Comparison of ENCODE assay signal across 26 cellular contexts in the genomic region with DNA sequence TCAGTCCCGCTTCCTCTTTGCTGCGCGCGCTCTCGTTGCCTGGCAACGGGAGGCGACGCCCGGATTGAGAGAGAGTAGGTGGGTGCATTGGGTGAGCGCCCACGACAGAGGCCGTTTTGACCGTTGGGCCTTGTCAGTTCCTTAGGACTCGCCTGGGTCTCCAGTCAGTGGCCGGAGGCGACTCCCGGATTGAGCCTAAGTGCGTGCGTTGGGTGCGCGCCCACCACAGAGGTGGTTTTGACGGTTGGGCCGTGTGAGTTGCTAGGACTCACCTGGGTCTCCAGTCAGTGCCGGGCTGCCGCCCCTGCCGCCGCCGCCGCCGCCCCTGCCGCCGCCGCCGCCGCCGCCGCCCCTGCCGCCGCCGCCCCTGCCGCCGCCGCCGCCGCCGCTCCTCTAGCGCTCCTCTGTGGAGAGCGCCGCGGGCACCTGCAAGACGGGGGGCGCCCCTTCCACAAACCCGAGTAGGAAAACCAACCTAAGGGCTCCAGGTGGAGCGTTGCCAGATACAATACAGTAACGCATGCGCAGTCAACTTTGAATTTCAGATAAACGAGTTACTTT. TPM values are rescaled to one million over a fixed set of nuclear protein-coding genes. Genes with fewer than 3 reads are reported as not detected.
DNase-seq lines count a peak whose midpoint lies in the region; ATAC-seq, FAIRE-seq and TF ChIP-seq lines count a peak whose summit lies in the region.
"Had no signal": no experiment of that assay in that cellular context is flagged by ENCODE, and none has a peak within 500 bp of the region (broad histone marks: within the 10 kb centered on the region; RNA-seq: fewer than 3 reads in every experiment).

No MANE protein-coding gene starts in this region.

- no peak for TF ChIP-seq EP300 in K562 (IDR thresholded peaks at IDR 0.05; ENCODE audit: low read length)
- TF ChIP-seq EP300 in tibial nerve (IDR thresholded peaks at IDR 0.05) = no peak

- H3K27ac ChIP-seq in K562 (ENCODE audit: extremely low read depth, low read depth, low read length) (no peak overlapping the region), smooth muscle cell (ENCODE audit: low read depth) (no peak overlapping the region), tibial nerve (no peak overlapping the region), coronary artery (no peak overlapping the region)
- H3K27ac ChIP-seq: ascending aorta, GM23248, heart left ventricle had no signal

- CTCF ChIA-PET in K562 (lab: Yijun Ruan, JAX; ENCODE audit: low intra/inter-chr PET ratio) = no interaction called here

- H3K4me1 ChIP-seq in K562 (replicated peaks in 1 of 2; ENCODE audit: control insufficient read depth in 2 of 2, insufficient read depth in 2 of 2, low read length in 2 of 2) = no peaks in the 10 kb centered on the region
- H3K4me1 ChIP-seq in smooth muscle cell (ENCODE audit: low read depth) = no peaks in the 10 kb centered on the region
- no peaks in the 10 kb centered on the region for H3K4me1 ChIP-seq in tibial nerve
- H3K4me1 ChIP-seq: ascending aorta, heart left ventricle had no signal

- no TSS peak for BruUV-seq in K562 (replicated peaks; lab: Mats Ljungman, UMichigan)

- no peaks in the 10 kb centered on the region for H3K79me2 ChIP-seq in K562 (ENCODE audit: control insufficient read depth, insufficient read depth, low read length)
- no peaks in the 10 kb centered on the region for H3K79me2 ChIP-seq in smooth muscle cell (ENCODE audit: low read depth)

- no peaks in the 10 kb centered on the region for H3K9me3 ChIP-seq in K562 (replicated peaks; ENCODE audit: control insufficient read depth, insufficient read depth, low read depth, low read length)
- no peaks in the 10 kb centered on the region for H3K9me3 ChIP-seq in smooth muscle cell (replicated peaks; ENCODE audit: low read depth)
- H3K9me3 ChIP-seq in tibial nerve = no peaks in the 10 kb centered on the region
- H3K9me3 ChIP-seq: ascending aorta had no signal

- H3K9ac ChIP-seq in K562 (ENCODE audit: insufficient read depth in 1 of 2, low read depth in 2 of 2, low read length in 2 of 2) (no peak overlapping the region), smooth muscle cell (ENCODE audit: low read depth) (no peak overlapping the region)
- H3K9ac ChIP-seq: GM23248 had no signal

- no peaks in the 10 kb centered on the region for H3K9me1 ChIP-seq in K562 (ENCODE audit: control insufficient read depth, insufficient read depth, low read length)

- no peak for ATAC-seq in K562
- ATAC-seq: heart left ventricle, natural killer cell, PC-3, T-helper 17 cell had no signal

- H3K4me2 ChIP-seq in K562 (ENCODE audit: insufficient read depth, low read length) (no peak overlapping the region), smooth muscle cell (peak overlapping the region; percentile 80)

- POLR2A ChIA-PET in K562 (lab: Yijun Ruan, JAX) = no interaction called here

- H4K20me1 ChIP-seq in K562 (replicated peaks; ENCODE audit: control insufficient read depth, insufficient read depth, low read length) (no peaks in the 10 kb centered on the region), smooth muscle cell (ENCODE audit: low read depth) (no peaks in the 10 kb centered on the region)

- H2AFZ ChIP-seq in K562 (ENCODE audit: low read depth, low read length) (no peak overlapping the region), smooth muscle cell (ENCODE audit: low read depth) (peak overlapping the region; percentile 76)
- H2AFZ ChIP-seq: GM23248 had no signal

- no peak for TF ChIP-seq RAD21 in K562 (CRISPR knock-in tag; conservative IDR thresholded peaks at IDR 0.05 in 1 of 2, IDR thresholded peaks at IDR 0.05 in 1 of 2)

- WGBS in K562 (ENCODE audit: insufficient coverage, low coverage, missing lambda C conversion rate) = 20% methylated on average over 6 of the region's 57 CpGs
- WGBS in smooth muscle cell (ENCODE audit: low lambda C conversion rate) = 4% methylated on average over 49 of the region's 57 CpGs
- 87 to 90% methylated on average over 55 to 56 of the region's 57 CpGs for WGBS in tibial nerve, 2 donors

- H3K27me3 ChIP-seq in K562 (ENCODE audit: control insufficient read depth in 2 of 2, insufficient read depth in 2 of 2, low read length in 2 of 2) = no peaks in the 10 kb centered on the region
- peaks cover 18% of the 10 kb centered on the region for H3K27me3 ChIP-seq in smooth muscle cell (ENCODE audit: low read depth)
- no peaks in the 10 kb centered on the region for H3K27me3 ChIP-seq in tibial nerve
- H3K27me3 ChIP-seq: ascending aorta had no signal

- no peaks in the 10 kb centered on the region for H3F3A ChIP-seq in smooth muscle cell (ENCODE audit: low read depth)

- peak; percentile 46 for FAIRE-seq in HTR-8/SVneo (lab: Jason Lieb, UNC)
- no peak for FAIRE-seq in K562 (lab: Jason Lieb, UNC)

- H3K36me3 ChIP-seq in K562 (ENCODE audit: control insufficient read depth, insufficient read depth, low read length) = no peaks in the 10 kb centered on the region
- no peaks in the 10 kb centered on the region for H3K36me3 ChIP-seq in smooth muscle cell (ENCODE audit: low read depth)
- H3K36me3 ChIP-seq in tibial nerve = no peaks in the 10 kb centered on the region
- H3K36me3 ChIP-seq: ascending aorta, heart left ventricle had no signal

- in situ Hi-C loops in K562 (cut with MboI) = no loop called here

- intact Hi-C loops in K562 (cut with micrococcal nuclease) = no loop called here

- no peak overlapping the region for H3K4me3 ChIP-seq in K562
- peak overlapping the region; percentile 46 for H3K4me3 ChIP-seq in smooth muscle cell
- no peak overlapping the region for H3K4me3 ChIP-seq in tibial nerve
- H3K4me3 ChIP-seq in coronary artery = no peak overlapping the region
- H3K4me3 ChIP-seq: ascending aorta, GM23248, heart left ventricle had no signal

- TF ChIP-seq POLR2A in K562 (conservative IDR thresholded peaks at IDR 0.05) (no peak), tibial nerve (IDR thresholded peaks at IDR 0.05) (no peak)

- TF ChIP-seq CTCF in K562 (IDR thresholded peaks at IDR 0.05 in 2 of 3, conservative IDR thresholded peaks at IDR 0.05 in 1 of 3; ENCODE audit: insufficient read depth in 2 of 3, low read depth in 1 of 3, low read length in 3 of 3) = no peak
- no peak for TF ChIP-seq CTCF in smooth muscle cell (IDR thresholded peaks at IDR 0.05; ENCODE audit: borderline replicate concordance, insufficient read depth, poor library complexity, severe bottlenecking)
- no peak for TF ChIP-seq CTCF in tibial nerve (IDR thresholded peaks at IDR 0.05)
- no peak for TF ChIP-seq CTCF in coronary artery (IDR thresholded peaks at IDR 0.05)

- no peak for DNase-seq in HTR-8/SVneo (ENCODE audit: insufficient read length, low spot score)
- DNase-seq in K562 (ENCODE audit: extremely low read depth in 1 of 4, low spot score in 3 of 4) = no peak
- DNase-seq in iPS-NIHi7 (ENCODE audit: extremely low spot score) = peak; percentile 58
- no peak for DNase-seq in smooth muscle cell (lab: John Stamatoyannopoulos, UW; ENCODE audit: unreplicated experiment)
- DNase-seq in tibial nerve (ENCODE audit: low spot score in 2 of 2) = no peak
- no peak for DNase-seq in coronary artery (ENCODE audit: low spot score)
- no peak for DNase-seq in NCI-H524 treated with DMSO at 0.1 percent for 48 hours (lab: John Stamatoyannopoulos, UW)
- DNase-seq: activated CD4-positive, alpha-beta memory T cell treated with anti-CD3 and anti-CD28 coated beads, Interleukin-2, amount 10 ng/mL, durations not matched to agents 7 days and 5 days; activated naive CD4-positive, alpha-beta T cell treated with anti-CD3 and anti-CD28 coated beads, Interleukin-2, amount 50 U/mL, for 16 hours; activated T-cell treated with anti-CD3 and anti-CD28 coated beads, Interleukin-2, amount 50 U/mL, for 24 hours; EL; GM23248; heart left ventricle; natural killer cell; NCI-H1417 treated with DMSO at 0.1 percent for 48 hours; NCI-H69; PC-3; stimulated activated CD4-positive, alpha-beta T cell treated with anti-CD3 and anti-CD28 coated beads, Interleukin-12 subunit alpha, Interleukin-12 subunit beta, amount 100 ng/mL, for 4 hours; T-helper 17 cell had no signal

TF ChIP-seq in K562, 482 proteins besides CTCF, POLR2A, EP300 and RAD21 (continues in another document):
- TF ChIP-seq MTA1 (IDR thresholded peaks at IDR 0.05; ENCODE audit: borderline replicate concordance) = no peak
- TF ChIP-seq, protein P1, sequence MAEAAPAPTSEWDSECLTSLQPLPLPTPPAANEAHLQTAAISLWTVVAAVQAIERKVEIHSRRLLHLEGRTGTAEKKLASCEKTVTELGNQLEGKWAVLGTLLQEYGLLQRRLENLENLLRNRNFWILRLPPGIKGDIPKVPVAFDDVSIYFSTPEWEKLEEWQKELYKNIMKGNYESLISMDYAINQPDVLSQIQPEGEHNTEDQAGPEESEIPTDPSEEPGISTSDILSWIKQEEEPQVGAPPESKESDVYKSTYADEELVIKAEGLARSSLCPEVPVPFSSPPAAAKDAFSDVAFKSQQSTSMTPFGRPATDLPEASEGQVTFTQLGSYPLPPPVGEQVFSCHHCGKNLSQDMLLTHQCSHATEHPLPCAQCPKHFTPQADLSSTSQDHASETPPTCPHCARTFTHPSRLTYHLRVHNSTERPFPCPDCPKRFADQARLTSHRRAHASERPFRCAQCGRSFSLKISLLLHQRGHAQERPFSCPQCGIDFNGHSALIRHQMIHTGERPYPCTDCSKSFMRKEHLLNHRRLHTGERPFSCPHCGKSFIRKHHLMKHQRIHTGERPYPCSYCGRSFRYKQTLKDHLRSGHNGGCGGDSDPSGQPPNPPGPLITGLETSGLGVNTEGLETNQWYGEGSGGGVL (CRISPR knock-in tag; IDR thresholded peaks at IDR 0.05) = no peak
- no peak for TF ChIP-seq PURB (CRISPR knock-in tag; IDR thresholded peaks at IDR 0.05; ENCODE audit: low read depth)
- no peak for TF ChIP-seq PHB2 (IDR thresholded peaks at IDR 0.05; ENCODE audit: low read depth)

RNA-seq across cellular contexts. Expression of a gene that starts 37.2 kb away (rescaled TPM):
- not detected in 2 replicates for total RNA-seq in K562 (2011; cell fraction: chromatin; rRNA removed; ENCODE audit: low replicate concordance)
- total RNA-seq in K562 (2011; cell fraction: nucleolus; rRNA removed) = not detected in 2 replicates
- total RNA-seq in K562 (2011; cell fraction: nucleoplasm; rRNA removed) = not detected in 2 replicates
- total RNA-seq in K562 (2014; rRNA removed) (not detected in 2 replicates), K562 (2014; rRNA removed; fragmentation: Illumina TruSeq; extraction: Trizol) (not detected in 2 replicates), K562 (2015; rRNA removed; fragmentation: Illumina TruSeq; extraction: Trizol) (not detected in 2 replicates), K562 (2021) (not detected in 2 replicates), smooth muscle cell (not detected in 2 replicates), tibial nerve (not detected)
- polyA plus RNA-seq in K562 (2011; rRNA removed) (not detected in 2 replicates), K562 (2014; fragmentation: Illumina TruSeq; extraction: Trizol) (not detected in 2 replicates), K562 (2014; fragmentation: Nextera tagmentation; extraction: Ambion mirVana) (not detected), K562 (2014; rRNA removed) (not detected in 2 replicates), smooth muscle cell (not detected in 2 replicates)
- polyA plus RNA-seq in K562 (2011; cell fraction: cytosol; rRNA removed) = not detected in 2 replicates
- polyA plus RNA-seq in K562 (2011; cell fraction: nucleus; rRNA removed) = not detected in 2 replicates
- not detected in 2 replicates for polyA plus RNA-seq in K562 (2012)
- polyA minus RNA-seq in K562 (2011; rRNA and poly(A)+ RNA removed) = not detected in 2 replicates
- not detected in 2 replicates for polyA minus RNA-seq in K562 (2011; cell fraction: cytosol; rRNA and poly(A)+ RNA removed)
- not detected in 2 replicates for polyA minus RNA-seq in K562 (2011; cell fraction: nucleus; rRNA and poly(A)+ RNA removed)
- total RNA-seq: activated CD4-positive, alpha-beta memory T cell treated with anti-CD3 and anti-CD28 coated beads, Interleukin-2, amount 10 ng/mL, durations not matched to agents 7 days and 5 days; ascending aorta; cerebellum; GM23248; heart left ventricle; HT1080; kidney epithelial cell; natural killer cell; PC-3; renal cortical epithelial cell; SK-MEL-5; T-helper 17 cell; temporal lobe had no signal
- polyA plus RNA-seq: GM23248, heart left ventricle had no signal
